8 cellular contexts compared by ENCODE assay signal in genomic region chr10:87860156-87860795, GRCh38. TPM values are rescaled to one million over a fixed set of nuclear protein-coding genes. Genes with fewer than 3 reads are reported as not detected.
DNase-seq lines count a peak whose midpoint lies in the region; FAIRE-seq and TF ChIP-seq lines count a peak whose summit lies in the region.

No MANE protein-coding gene starts in this region.

- peak; percentile 61 for DNase-seq in COR-L47 (lab: John Stamatoyannopoulos, UW)
- no peak for DNase-seq in H9
- DNase-seq in NCI-H748 treated with DMSO at 0.1 percent for 48 hours (lab: John Stamatoyannopoulos, UW) = peak; percentile 21
- peak; percentile 78 for DNase-seq in adipocyte (ENCODE audit: low read depth)
- DNase-seq in keratinocyte (ENCODE audit: low read depth, low spot score) = no peak
- peak; percentile 49 for DNase-seq in urothelium cell line (ENCODE audit: low spot score)
- no peak for DNase-seq in SHP77 treated with DMSO at 0.1 percent for 48 hours (lab: John Stamatoyannopoulos, UW)
- DNase-seq in activated CD8-positive, alpha-beta memory T cell treated with anti-CD3 and anti-CD28 coated beads, Interleukin-2, amount 50 U/mL, for 4 hours = no peak

- no peak overlapping the region for H3K27ac ChIP-seq in H9 (ENCODE audit: insufficient read length, low read depth, low read length)
- no peak overlapping the region for H3K27ac ChIP-seq in keratinocyte (ENCODE audit: control insufficient read depth, insufficient read depth, low read length)

- H4K8ac ChIP-seq in H9 (replicated peaks; ENCODE audit: insufficient read length, low read depth, low read length) = no peak overlapping the region

- H3K79me2 ChIP-seq in H9 (ENCODE audit: insufficient read depth, low read length) (peaks cover 8% of the 10 kb centered on the region; the same call in 1 of the 2 replicates), keratinocyte (ENCODE audit: control insufficient read depth, insufficient read depth, low read length) (peaks cover 13% of the 10 kb centered on the region)

- no peak overlapping the region for H2BK5ac ChIP-seq in H9 (ENCODE audit: insufficient read length, low read length)

- H2AFZ ChIP-seq in H9 (ENCODE audit: low read length) = no peak overlapping the region
- no peak overlapping the region for H2AFZ ChIP-seq in keratinocyte (ENCODE audit: control insufficient read depth, low read length)

- no peak overlapping the region for H3K18ac ChIP-seq in H9 (ENCODE audit: insufficient read length, low read depth, low read length)

- H3K9me3 Mint-ChIP-seq in H9 = no peaks in the 10 kb centered on the region; a peak in 1 of 5 replicates

- H3K14ac ChIP-seq in H9 (ENCODE audit: insufficient read depth, low read length) = no peak overlapping the region

- no peaks in the 10 kb centered on the region for H4K20me1 ChIP-seq in H9 (ENCODE audit: control insufficient read depth, insufficient read depth, insufficient read length)
- peaks cover 2% of the 10 kb centered on the region for H4K20me1 ChIP-seq in keratinocyte (ENCODE audit: control insufficient read depth, extremely low read depth, insufficient read depth, low read length)

- H2BK15ac ChIP-seq in H9 (ENCODE audit: low read depth, low read length) = no peak overlapping the region

- FAIRE-seq in keratinocyte (lab: Jason Lieb, UNC) (no peak), urothelium cell line (lab: Jason Lieb, UNC) (no peak)

- dilution Hi-C loops in keratinocyte (cut with MboI; ENCODE audit: extremely low pct_ligation_motif_present, low sequenced_read_pairs) = no loop called here

- no peak overlapping the region for H3T11ph ChIP-seq in H9 (ENCODE audit: low read length)

- H3K36me3 Mint-ChIP-seq in H9 (ENCODE audit: insufficient read depth in 1 of 3, low read depth in 3 of 3) = peaks cover 0 to 5% (median 0%) of the 10 kb centered on the region in 3 experiments; a peak in 3 of 7 replicates

- no peak overlapping the region for H3K4me3 ChIP-seq in adipocyte (ENCODE audit: low read length)
- no peak overlapping the region for H3K4me3 ChIP-seq in keratinocyte (ENCODE audit: control insufficient read depth in 2 of 3, extremely low read depth in 1 of 3, insufficient read depth in 2 of 3, low read depth in 1 of 3, low read length in 3 of 3)

- H3K27me3 ChIP-seq in H9 (ENCODE audit: insufficient read depth, low read length) (no peaks in the 10 kb centered on the region), adipocyte (replicated peaks; ENCODE audit: control insufficient read depth, insufficient read depth, low read length) (no peaks in the 10 kb centered on the region), keratinocyte (ENCODE audit: control insufficient read depth, extremely low read depth, insufficient read depth, low read length) (no peaks in the 10 kb centered on the region)

- no CpG with 5 or more reads among the region's 3 CpGs for WGBS in H9 (ENCODE audit: extremely low coverage, insufficient read length, low lambda C conversion rate)

- H3K4me2 ChIP-seq in H9 (ENCODE audit: insufficient read depth, insufficient read length, low read length) = no peak overlapping the region
- H3K4me2 ChIP-seq in keratinocyte (ENCODE audit: control insufficient read depth, extremely low read depth, insufficient read depth, low read depth, low read length) = no peak overlapping the region

- H3K4me1 ChIP-seq in H9 (ENCODE audit: insufficient read depth, low read length) (no peaks in the 10 kb centered on the region), adipocyte (ENCODE audit: control insufficient read depth, insufficient read depth, low read length) (peaks cover 11% of the 10 kb centered on the region), keratinocyte (ENCODE audit: control insufficient read depth, extremely low read depth, insufficient read depth, low read length) (peaks cover 11% of the 10 kb centered on the region)

- no peaks in the 10 kb centered on the region for H3K9me1 ChIP-seq in keratinocyte (ENCODE audit: control insufficient read depth, extremely low read depth, insufficient read depth, low read length)

- H3K27me3 Mint-ChIP-seq in H9 (ENCODE audit: low read depth) = peaks cover 8% of the 10 kb centered on the region; the same call in 1 of the 2 replicates

- peaks cover 14% of the 10 kb centered on the region for H3K23me2 ChIP-seq in H9 (ENCODE audit: insufficient read length, low read depth, low read length, poor library complexity, severe bottlenecking)

- H3K4ac ChIP-seq in H9 (ENCODE audit: low read depth, low read length) = no peak overlapping the region

- TF ChIP-seq CTCF in H9 (conservative IDR thresholded peaks at IDR 0.05) (peak; percentile 58; the same call in 2 of the 3 replicates), keratinocyte (optimal IDR thresholded peaks at IDR 0.05 in 1 of 3, IDR thresholded peaks at IDR 0.05 in 1 of 3, conservative IDR thresholded peaks at IDR 0.05 in 1 of 3; ENCODE audit: extremely low read depth in 1 of 3, insufficient read depth in 2 of 3, low read length in 3 of 3) (peak; percentile 52 to 78 (median 55))

- no peak overlapping the region for H4K5ac ChIP-seq in H9 (ENCODE audit: insufficient read length, low read depth, low read length)

- H4K91ac ChIP-seq in H9 (ENCODE audit: insufficient read length, low read depth, low read length) = no peak overlapping the region

- H3K4me1 Mint-ChIP-seq in H9 = peaks cover 14 to 15% of the 10 kb centered on the region in 2 experiments

- peak overlapping the region in 1 of 2 experiments; percentile 53; a peak in 2 of 5 replicates for H3K4me3 Mint-ChIP-seq in H9

- H3K36me3 ChIP-seq in adipocyte (ENCODE audit: control insufficient read depth, insufficient read depth, low read length, severe bottlenecking) (no peaks in the 10 kb centered on the region), keratinocyte (ENCODE audit: control insufficient read depth in 2 of 2, extremely low read depth in 1 of 2, insufficient read depth in 2 of 2, low read length in 2 of 2) (no peaks in the 10 kb centered on the region)

- no peak overlapping the region for H3K27ac Mint-ChIP-seq in H9

- H2AK5ac ChIP-seq in H9 (ENCODE audit: insufficient read length, low read length) = no peak overlapping the region

- H3K9me3 ChIP-seq in H9 (ENCODE audit: control insufficient read depth, low read depth, low read length) (no peaks in the 10 kb centered on the region), adipocyte (ENCODE audit: control insufficient read depth, low read length) (no peaks in the 10 kb centered on the region), keratinocyte (ENCODE audit: control insufficient read depth, low read depth, low read length) (no peaks in the 10 kb centered on the region)

- no peak overlapping the region for H2BK20ac ChIP-seq in H9 (ENCODE audit: low read depth, low read length, poor library complexity, severe bottlenecking)

- no peak overlapping the region for H3K23ac ChIP-seq in H9 (ENCODE audit: insufficient read length, low read depth, low read length)

- no peaks in the 10 kb centered on the region for H3K79me1 ChIP-seq in H9 (ENCODE audit: insufficient read depth, low read depth, low read length, poor library complexity, severe bottlenecking)

- H3K56ac ChIP-seq in H9 (ENCODE audit: insufficient read length, low read depth, low read length) = no peak overlapping the region

- no peak overlapping the region for H3K9ac ChIP-seq in H9 (ENCODE audit: extremely low read depth, insufficient read length, low read length)
- no peak overlapping the region for H3K9ac ChIP-seq in adipocyte (ENCODE audit: low read length)
- no peak overlapping the region for H3K9ac ChIP-seq in keratinocyte (ENCODE audit: control insufficient read depth, extremely low read depth, insufficient read depth, low read length)

- H2BK120ac ChIP-seq in H9 (ENCODE audit: low read depth, low read length, poor library complexity, severe bottlenecking) = no peak overlapping the region

- H2BK12ac ChIP-seq in H9 (ENCODE audit: insufficient read length, low read depth, low read length) = no peak overlapping the region

RNA-seq across cellular contexts. Expression of gene KLLN, which starts 3.1 kb away (rescaled TPM):
- 0.61 and 0.79 TPM in 2 replicates for total RNA-seq in H9 (2021)
- 0.10 to 0.31 TPM (median 0.16 TPM) in 3 replicates for polyA plus RNA-seq in keratinocyte
- 0.12 TPM for polyA plus RNA-seq in keratinocyte (2011; ENCODE audit: low read depth)
- 0.17 and 0.22 TPM in 2 replicates for polyA plus RNA-seq in keratinocyte (2011; cell fraction: cytosol; rRNA removed)
- 0.16 and 0.17 TPM in 2 replicates for polyA plus RNA-seq in keratinocyte (2011; cell fraction: nucleus; rRNA removed)
- polyA plus RNA-seq in keratinocyte (2012; ENCODE audit: low replicate concordance) = 0.13 and 0.25 TPM in 2 replicates
- 0.10 to 0.35 TPM (median 0.26 TPM) in 3 replicates for polyA minus RNA-seq in keratinocyte
- polyA minus RNA-seq in keratinocyte (2011; cell fraction: cytosol; rRNA and poly(A)+ RNA removed) = 0.58 TPM
- polyA minus RNA-seq in keratinocyte (2011; cell fraction: nucleus; rRNA and poly(A)+ RNA removed) = 0.16 and 0.32 TPM in 2 replicates

RNA-seq across cellular contexts. Expression of gene PTEN, which starts 3.1 kb away (rescaled TPM):
- total RNA-seq in H9 (2021) = 49.5 and 52.8 TPM in 2 replicates
- polyA plus RNA-seq in keratinocyte = 11.7 to 39.4 TPM (median 23.8 TPM) in 3 replicates
- 134 TPM for polyA plus RNA-seq in keratinocyte (2011; ENCODE audit: low read depth)
- 14.0 and 23.4 TPM in 2 replicates for polyA plus RNA-seq in keratinocyte (2011; cell fraction: cytosol; rRNA removed)
- 11.7 and 16.1 TPM in 2 replicates for polyA plus RNA-seq in keratinocyte (2011; cell fraction: nucleus; rRNA removed)
- 26.8 and 38.1 TPM in 2 replicates for polyA plus RNA-seq in keratinocyte (2012; ENCODE audit: low replicate concordance)
- polyA minus RNA-seq in keratinocyte = 11.7 to 85.4 TPM (median 37.7 TPM) in 3 replicates
- 33.4 TPM for polyA minus RNA-seq in keratinocyte (2011; cell fraction: cytosol; rRNA and poly(A)+ RNA removed)
- polyA minus RNA-seq in keratinocyte (2011; cell fraction: nucleus; rRNA and poly(A)+ RNA removed) = 40.6 and 51.3 TPM in 2 replicates

RNA-seq across cellular contexts. Expression of gene ATAD1, which starts 42.2 kb away (rescaled TPM):
- total RNA-seq in H9 (2021) = 38.7 and 39.7 TPM in 2 replicates
- polyA plus RNA-seq in keratinocyte = 26.2 to 51.0 TPM (median 29.1 TPM) in 3 replicates
- 206 TPM for polyA plus RNA-seq in keratinocyte (2011; ENCODE audit: low read depth)
- 16.1 and 34.4 TPM in 2 replicates for polyA plus RNA-seq in keratinocyte (2011; cell fraction: cytosol; rRNA removed)
- 48.3 and 79.4 TPM in 2 replicates for polyA plus RNA-seq in keratinocyte (2011; cell fraction: nucleus; rRNA removed)
- polyA plus RNA-seq in keratinocyte (2012; ENCODE audit: low replicate concordance) = 26.1 and 43.0 TPM in 2 replicates
- polyA minus RNA-seq in keratinocyte = 4.9 to 45.8 TPM (median 18.1 TPM) in 3 replicates
- polyA minus RNA-seq in keratinocyte (2011; cell fraction: cytosol; rRNA and poly(A)+ RNA removed) = 14.0 TPM
- polyA minus RNA-seq in keratinocyte (2011; cell fraction: nucleus; rRNA and poly(A)+ RNA removed) = 29.6 and 65.8 TPM in 2 replicates

Comparison
In these comparisons a context has a peak if more than half of its experiments do, and no peak if none do; other contexts are left out.
1. DNase-seq: peak in COR-L47 (single experiment), NCI-H748 treated with DMSO at 0.1 percent for 48 hours (single experiment), adipocyte (single experiment) and urothelium cell line (single experiment); none in H9 (single experiment), keratinocyte (single experiment), SHP77 treated with DMSO at 0.1 percent for 48 hours (single experiment) and activated CD8-positive, alpha-beta memory T cell treated with anti-CD3 and anti-CD28 coated beads, Interleukin-2, amount 50 U/mL, for 4 hours (single experiment).